ENCODE assay signal across 8 cellular contexts in genomic region chr13:41668130-41668757, GRCh38.
DNase-seq lines count a peak whose midpoint lies in the region; ATAC-seq and TF ChIP-seq lines count a peak whose summit lies in the region.

No MANE protein-coding gene starts in this region.

- no peak overlapping the region for H3K4me2 ChIP-seq in DND-41 (ENCODE audit: insufficient read depth, low read length)

- ATAC-seq in DND-41 (ENCODE audit: insufficient read depth, low read depth) (peak; percentile 100), GM19467 (IDR thresholded peaks at IDR 0.05; ENCODE audit: unreplicated experiment) (peak; percentile 84), omental fat pad (ENCODE audit: low FRiP score) (peak; percentile 98), GM19452 (IDR thresholded peaks at IDR 0.05; ENCODE audit: unreplicated experiment) (no peak)

- no peaks in the 10 kb centered on the region for H4K20me1 ChIP-seq in DND-41 (ENCODE audit: insufficient read depth, low read length)

- H3K9me3 Mint-ChIP-seq in activated T-helper 2 cell treated with anti-CD3 and anti-CD28 coated beads, Interferon-gamma antibody, Interleukin-2, Interleukin-4, amounts not matched to agents 10 μg/mL and 5 μg/mL and 100 μg/mL, durations not matched to agents 14 hours and 24 hours and 36 hours = no peaks in the 10 kb centered on the region

- H3K9me3 ChIP-seq in DND-41 (ENCODE audit: insufficient read depth, low read length, severe bottlenecking) = no peaks in the 10 kb centered on the region

- no peak overlapping the region for H3K4me3 Mint-ChIP-seq in activated T-helper 2 cell treated with anti-CD3 and anti-CD28 coated beads, Interferon-gamma antibody, Interleukin-2, Interleukin-4, amounts not matched to agents 10 μg/mL and 5 μg/mL and 100 μg/mL, durations not matched to agents 14 hours and 24 hours and 36 hours (ENCODE audit: low read depth)

- H3K4me3 ChIP-seq in DND-41 (ENCODE audit: low read depth in 1 of 2, low read length in 2 of 2) = no peak overlapping the region

- no peak overlapping the region for H3K27ac Mint-ChIP-seq in activated T-helper 2 cell treated with anti-CD3 and anti-CD28 coated beads, Interferon-gamma antibody, Interleukin-2, Interleukin-4, amounts not matched to agents 10 μg/mL and 5 μg/mL and 100 μg/mL, durations not matched to agents 14 hours and 24 hours and 36 hours

- no peak overlapping the region for H3K9ac ChIP-seq in DND-41 (ENCODE audit: low read depth, low read length)

- H3K27ac ChIP-seq in DND-41 (ENCODE audit: low read length) = no peak overlapping the region

- no peaks in the 10 kb centered on the region for H3K79me2 ChIP-seq in DND-41 (ENCODE audit: insufficient read depth, low read length)

- peak; percentile 77 for TF ChIP-seq CTCF in DND-41 (IDR thresholded peaks at IDR 0.05; ENCODE audit: borderline replicate concordance, extremely low read depth, low read length, poor library complexity, severe bottlenecking)
- peak in 1 of 3 donors; percentile 75 for TF ChIP-seq CTCF in omental fat pad (IDR thresholded peaks at IDR 0.05)

- H3K36me3 Mint-ChIP-seq in activated T-helper 2 cell treated with anti-CD3 and anti-CD28 coated beads, Interferon-gamma antibody, Interleukin-2, Interleukin-4, amounts not matched to agents 10 μg/mL and 5 μg/mL and 100 μg/mL, durations not matched to agents 14 hours and 24 hours and 36 hours (ENCODE audit: low read depth) = no peaks in the 10 kb centered on the region

- H3K4me1 ChIP-seq in DND-41 (ENCODE audit: insufficient read depth, low read length) = no peaks in the 10 kb centered on the region

- peak; percentile 56 for DNase-seq in DND-41
- peak; percentile 18 for DNase-seq in HK-2 (ENCODE audit: unreplicated experiment)
- DNase-seq in NCI-H69 (lab: John Stamatoyannopoulos, UW) = peak; percentile 92
- DNase-seq in activated T-helper 2 cell treated with anti-CD3 and anti-CD28 coated beads, Interferon-gamma antibody, Interleukin-2, Interleukin-4, amounts not matched to agents 10 μg/mL and 5 μg/mL and 100 μg/mL, durations not matched to agents 14 hours and 24 hours and 36 hours (ENCODE audit: low spot score) = peak; percentile 26
- DNase-seq in glomerular endothelial cell (ENCODE audit: extremely low read depth, low read depth, low spot score) = peak; percentile 87
- DNase-seq in omental fat pad (ENCODE audit: low spot score) = no peak

- peaks cover 8% of the 10 kb centered on the region for H3K4me1 Mint-ChIP-seq in activated T-helper 2 cell treated with anti-CD3 and anti-CD28 coated beads, Interferon-gamma antibody, Interleukin-2, Interleukin-4, amounts not matched to agents 10 μg/mL and 5 μg/mL and 100 μg/mL, durations not matched to agents 14 hours and 24 hours and 36 hours (ENCODE audit: low read depth)

- H3K36me3 ChIP-seq in DND-41 (ENCODE audit: insufficient read depth, low read length) = peaks cover 11% of the 10 kb centered on the region; the same call in 1 of the 2 replicates

- no peaks in the 10 kb centered on the region for H3K27me3 Mint-ChIP-seq in activated T-helper 2 cell treated with anti-CD3 and anti-CD28 coated beads, Interferon-gamma antibody, Interleukin-2, Interleukin-4, amounts not matched to agents 10 μg/mL and 5 μg/mL and 100 μg/mL, durations not matched to agents 14 hours and 24 hours and 36 hours (ENCODE audit: low read depth)

- H3K27me3 ChIP-seq in DND-41 (ENCODE audit: insufficient read depth, low read length, poor library complexity) = no peaks in the 10 kb centered on the region

- intact Hi-C loops in activated T-helper 2 cell treated with anti-CD3 and anti-CD28 coated beads, Interferon-gamma antibody, Interleukin-2, Interleukin-4, amounts not matched to agents 10 μg/mL and 5 μg/mL and 100 μg/mL, durations not matched to agents 14 hours and 24 hours and 36 hours (cut with micrococcal nuclease) = loop anchor here (1.0 kb wide), 1 partner anchor 442 kb away; no protein-coding TSS in a partner anchor

- no peak overlapping the region for H2AFZ ChIP-seq in DND-41 (ENCODE audit: low read depth, low read length)
